16 cellular contexts compared by ENCODE assay signal in genomic region chr18:76363451-76364120, GRCh38.
DNase-seq lines count a peak whose midpoint lies in the region; ATAC-seq and TF ChIP-seq lines count a peak whose summit lies in the region.
"Had no signal": no experiment of that assay in that cellular context is flagged by ENCODE, and none has a peak within 500 bp of the region (broad histone marks: within the 10 kb centered on the region; RNA-seq: fewer than 3 reads in every experiment).

No MANE protein-coding gene starts in this region.

- peak overlapping the region; percentile 12 for H3K27ac Mint-ChIP-seq in activated CD4-positive, alpha-beta T cell treated with anti-CD3 and anti-CD28 coated beads for 36 hours
- peak overlapping the region in 1 of 2 donors; percentile 36 for H3K27ac Mint-ChIP-seq in stimulated activated naive CD8-positive, alpha-beta T cell treated with anti-CD3 and anti-CD28 coated beads, Interleukin-15, amount 100 ng/mL, for 72 hours
- H3K27ac Mint-ChIP-seq: activated CD8-positive, alpha-beta T cell treated with anti-CD3 and anti-CD28 coated beads, Interleukin-2, amount 10 ng/mL, durations not matched to agents 7 days and 5 days had no signal

- H3K36me3 ChIP-seq in adipocyte (ENCODE audit: control insufficient read depth, insufficient read depth, low read length, severe bottlenecking) (peaks cover 27% of the 10 kb centered on the region), hepatocyte (replicated peaks; ENCODE audit: insufficient read depth, low read depth) (no peaks in the 10 kb centered on the region)

- peaks cover 3% of the 10 kb centered on the region for H3K27me3 Mint-ChIP-seq in activated CD4-positive, alpha-beta T cell treated with anti-CD3 and anti-CD28 coated beads for 36 hours
- H3K27me3 Mint-ChIP-seq in stimulated activated naive CD8-positive, alpha-beta T cell treated with anti-CD3 and anti-CD28 coated beads, Interleukin-15, amount 100 ng/mL, for 72 hours = no peaks in the 10 kb centered on the region

- TF ChIP-seq CTCF in hepatocyte (IDR thresholded peaks at IDR 0.05; ENCODE audit: poor library complexity) = no peak

- no peaks in the 10 kb centered on the region for H3K27me3 ChIP-seq in adipocyte (replicated peaks; ENCODE audit: control insufficient read depth, insufficient read depth, low read length)
- no peaks in the 10 kb centered on the region for H3K27me3 ChIP-seq in hepatocyte
- H3K27me3 ChIP-seq: suprapubic skin had no signal

- H3K9ac ChIP-seq in adipocyte (ENCODE audit: low read length) = no peak overlapping the region

- CTCF ChIA-PET in activated CD4-positive, alpha-beta T cell treated with anti-CD3 and anti-CD28 coated beads for 36 hours (lab: Charles Lee) = interaction anchor here (0.7 kb wide), 1 partner anchor 368 kb away, joined by 4 read pairs; no protein-coding TSS in a partner anchor

- no peaks in the 10 kb centered on the region for H3K9me3 Mint-ChIP-seq in activated CD4-positive, alpha-beta T cell treated with anti-CD3 and anti-CD28 coated beads for 36 hours (ENCODE audit: low read depth)
- H3K9me3 Mint-ChIP-seq in stimulated activated naive CD8-positive, alpha-beta T cell treated with anti-CD3 and anti-CD28 coated beads, Interleukin-15, amount 100 ng/mL, for 72 hours = peaks cover 0 to 5% of the 10 kb centered on the region in 2 donors

- WGBS in hepatocyte (ENCODE audit: low lambda C conversion rate, missing lambda C conversion rate) = 53% methylated on average over 12 of the region's 12 CpGs

- peaks cover 7% of the 10 kb centered on the region for H3K36me3 Mint-ChIP-seq in activated CD4-positive, alpha-beta T cell treated with anti-CD3 and anti-CD28 coated beads for 36 hours (ENCODE audit: low read depth)

- intact Hi-C loops in activated CD4-positive, alpha-beta T cell treated with anti-CD3 and anti-CD28 coated beads for 36 hours (cut with DNase I, micrococcal nuclease) = loop anchor here (1.0 kb wide), 1 partner anchor 11 kb away; no protein-coding TSS in a partner anchor

- POLR2A ChIA-PET in activated CD4-positive, alpha-beta T cell treated with anti-CD3 and anti-CD28 coated beads for 36 hours (lab: Charles Lee) = no interaction called here

- DNase-seq in activated CD4-positive, alpha-beta T cell treated with anti-CD3 and anti-CD28 coated beads for 36 hours = no peak
- no peak for DNase-seq in activated CD4-positive, alpha-beta T cell treated with anti-CD3 and anti-CD28 coated beads for 1 hour
- DNase-seq in adipocyte (ENCODE audit: low read depth) (peak; percentile 24), hepatocyte (ENCODE audit: low spot score) (no peak), midbrain (lab: John Stamatoyannopoulos, UW) (no peak), NCI-H146 (lab: John Stamatoyannopoulos, UW) (no peak)
- DNase-seq in stimulated activated naive CD8-positive, alpha-beta T cell treated with anti-CD3 and anti-CD28 coated beads, Interleukin-15, amount 100 ng/mL, for 72 hours = no peak
- DNase-seq: 8988T; activated CD8-positive, alpha-beta T cell treated with anti-CD3 and anti-CD28 coated beads, Interleukin-2, amount 10 ng/mL, durations not matched to agents 7 days and 5 days; activated effector memory CD4-positive, alpha-beta T cell treated with Interleukin-2 at 50 U/mL for 16 hours; NCI-H2029 treated with DMSO at 0.1 percent for 48 hours; NCI-H526; PC-3 had no signal

- no peak for ATAC-seq in activated CD4-positive, alpha-beta T cell treated with anti-CD3 and anti-CD28 coated beads for 36 hours
- no peak for ATAC-seq in stimulated activated naive CD8-positive, alpha-beta T cell treated with anti-CD3 and anti-CD28 coated beads, Interleukin-15, amount 100 ng/mL, for 72 hours
- ATAC-seq in GM21529 (IDR thresholded peaks at IDR 0.05; ENCODE audit: unreplicated experiment) = no peak
- ATAC-seq: activated CD8-positive, alpha-beta T cell treated with anti-CD3 and anti-CD28 coated beads, Interleukin-2, amount 10 ng/mL, durations not matched to agents 7 days and 5 days; PC-3 had no signal

- H4K20me1 ChIP-seq in hepatocyte (ENCODE audit: insufficient read depth, poor library complexity, severe bottlenecking) = peaks cover 12% of the 10 kb centered on the region

- H3K27ac ChIP-seq in hepatocyte = peak overlapping the region; percentile 37
- H3K27ac ChIP-seq: suprapubic skin, VCaP had no signal

- H3K4me1 Mint-ChIP-seq in activated CD4-positive, alpha-beta T cell treated with anti-CD3 and anti-CD28 coated beads for 36 hours = peaks cover 20% of the 10 kb centered on the region
- H3K4me1 Mint-ChIP-seq in stimulated activated naive CD8-positive, alpha-beta T cell treated with anti-CD3 and anti-CD28 coated beads, Interleukin-15, amount 100 ng/mL, for 72 hours = peaks cover 55% of the 10 kb centered on the region

- H2AFZ ChIP-seq in hepatocyte = no peak overlapping the region

- H3K4me1 ChIP-seq in adipocyte (ENCODE audit: control insufficient read depth, insufficient read depth, low read length) (peaks cover under 1% of the 10 kb centered on the region), hepatocyte (ENCODE audit: insufficient read depth) (peaks cover 14% of the 10 kb centered on the region)
- H3K4me1 ChIP-seq: suprapubic skin had no signal

- H3K4me3 ChIP-seq in adipocyte (ENCODE audit: low read length) (no peak overlapping the region), hepatocyte (no peak overlapping the region)
- H3K4me3 ChIP-seq: suprapubic skin had no signal

- H3K9me2 ChIP-seq in hepatocyte (replicated peaks; ENCODE audit: insufficient read depth) = no peaks in the 10 kb centered on the region

- no peak overlapping the region for H3K4me3 Mint-ChIP-seq in activated CD4-positive, alpha-beta T cell treated with anti-CD3 and anti-CD28 coated beads for 36 hours
- H3K4me3 Mint-ChIP-seq in stimulated activated naive CD8-positive, alpha-beta T cell treated with anti-CD3 and anti-CD28 coated beads, Interleukin-15, amount 100 ng/mL, for 72 hours = peak overlapping the region; percentile 13 to 21
- H3K4me3 Mint-ChIP-seq: activated CD8-positive, alpha-beta T cell treated with anti-CD3 and anti-CD28 coated beads, Interleukin-2, amount 10 ng/mL, durations not matched to agents 7 days and 5 days had no signal

- peak overlapping the region; percentile 26 for H3K4me2 ChIP-seq in hepatocyte

- H3K79me2 ChIP-seq in hepatocyte = peaks cover 20% of the 10 kb centered on the region

- H3K9me3 ChIP-seq in adipocyte (ENCODE audit: control insufficient read depth, low read length) (no peaks in the 10 kb centered on the region), hepatocyte (ENCODE audit: low read depth) (no peaks in the 10 kb centered on the region)
- H3K9me3 ChIP-seq: suprapubic skin had no signal
